In the genomic region with DNA sequence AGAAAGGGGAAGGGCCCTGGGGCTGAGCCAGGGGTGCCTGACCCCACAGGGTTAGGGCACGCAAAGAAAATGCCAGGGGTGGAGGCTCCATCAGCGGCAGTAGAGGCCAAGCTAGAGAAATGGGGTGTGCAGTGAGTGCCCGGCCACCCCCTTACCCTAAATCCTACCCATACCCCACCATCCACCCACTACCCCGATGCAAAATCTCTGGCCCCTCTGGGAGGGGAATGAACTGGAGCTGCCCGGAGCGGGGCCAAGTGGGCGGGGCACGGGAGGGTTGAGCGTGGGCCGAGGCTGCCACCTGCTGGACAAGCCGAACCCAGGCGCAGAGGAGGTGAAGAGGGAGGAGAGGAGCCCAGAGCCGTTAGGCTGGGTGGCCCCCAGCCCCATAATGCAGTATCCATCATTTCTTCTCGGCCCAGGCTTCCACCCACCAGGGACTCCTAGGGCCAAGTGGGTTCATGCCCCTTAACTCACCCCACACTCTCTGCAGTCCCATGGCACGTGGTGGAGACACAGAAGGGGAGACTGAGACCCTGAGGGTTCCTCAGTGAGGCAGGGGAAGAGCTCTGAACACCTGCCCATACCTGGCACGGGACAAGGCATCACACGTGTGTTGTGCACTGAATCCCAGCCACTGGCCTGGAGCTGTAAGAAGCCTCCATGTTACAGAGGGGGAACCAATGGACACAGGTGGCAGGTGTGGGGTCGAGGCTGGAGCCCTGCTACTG, we compare ENCODE assay signal across 9 cellular contexts. TPM values are rescaled to one million over a fixed set of nuclear protein-coding genes. Genes with fewer than 3 reads are reported as not detected.
DNase-seq lines count a peak whose midpoint lies in the region; ATAC-seq, FAIRE-seq and TF ChIP-seq lines count a peak whose summit lies in the region.
"Had no signal": no experiment of that assay in that cellular context is flagged by ENCODE, and none has a peak within 500 bp of the region (broad histone marks: within the 10 kb centered on the region; RNA-seq: fewer than 3 reads in every experiment).

No MANE protein-coding gene starts in this region.

- H3K36me3 ChIP-seq in KMS-11 (ENCODE audit: insufficient read depth), result no peaks in the 10 kb centered on the region
- H3K36me3 ChIP-seq in SU-DHL-6 (ENCODE audit: low read length), result no peaks in the 10 kb centered on the region
- no peaks in the 10 kb centered on the region for H3K36me3 ChIP-seq in prostate gland
- no peaks in the 10 kb centered on the region for H3K36me3 ChIP-seq in aorta (ENCODE audit: control insufficient read depth in 1 of 2, insufficient read depth in 2 of 2, low read length in 1 of 2)

- no peaks in the 10 kb centered on the region for H3K4me1 Mint-ChIP-seq in activated naive CD8-positive, alpha-beta T cell treated with anti-CD3 and anti-CD28 coated beads for 36 hours

- H3K4me1 ChIP-seq in KMS-11 (ENCODE audit: low read depth, poor library complexity, severe bottlenecking) (no peaks in the 10 kb centered on the region), prostate gland (replicated peaks) (no peaks in the 10 kb centered on the region), aorta (ENCODE audit: control insufficient read depth in 1 of 2, insufficient read depth in 2 of 2, low read length in 2 of 2) (no peaks in the 10 kb centered on the region)

- H3F3A ChIP-seq in SU-DHL-6 (ENCODE audit: insufficient read depth), result no peaks in the 10 kb centered on the region

- intact Hi-C loops in Right ventricle myocardium superior (cut with DNase I), result loop anchor here (2.0 kb wide), 1 partner anchor 221 kb away; no protein-coding TSS in a partner anchor
- intact Hi-C loops in prostate gland (cut with DNase I), result loop anchor here (1.0 to 10.0 kb wide), 3 partner anchors 113 to 537 kb away; no protein-coding TSS in a partner anchor
- intact Hi-C loops in aorta (cut with DNase I), result loop anchor here (1.0 to 10.0 kb wide), 4 partner anchors 115 to 537 kb away; no protein-coding TSS in a partner anchor

- H3K36me3 Mint-ChIP-seq in activated naive CD8-positive, alpha-beta T cell treated with anti-CD3 and anti-CD28 coated beads for 36 hours, result no peaks in the 10 kb centered on the region

- H3K9ac ChIP-seq in KMS-11, result no peak overlapping the region
- H3K9ac ChIP-seq in SU-DHL-6 (ENCODE audit: low read length), result no peak overlapping the region

- H2AFZ ChIP-seq in KMS-11 (ENCODE audit: low read depth) (no peak overlapping the region), SU-DHL-6 (ENCODE audit: low read depth, low read length, severe bottlenecking) (no peak overlapping the region)

- no peak for TF ChIP-seq POLR2A in prostate gland (IDR thresholded peaks at IDR 0.05)

- no peak overlapping the region for H3K27ac Mint-ChIP-seq in activated naive CD8-positive, alpha-beta T cell treated with anti-CD3 and anti-CD28 coated beads for 36 hours

- TF ChIP-seq CTCF in D721Med (IDR thresholded peaks at IDR 0.05; ENCODE audit: insufficient read depth, missing control alignments) (peak; percentile 86), KMS-11 (conservative IDR thresholded peaks at IDR 0.05; ENCODE audit: low read depth, low read length) (peak; percentile 78), SU-DHL-6 (IDR thresholded peaks at IDR 0.05; ENCODE audit: insufficient read depth, low read length, poor library complexity, severe bottlenecking) (peak; percentile 68), prostate gland (IDR thresholded peaks at IDR 0.05) (peak; percentile 78 to 97 (median 94))

- peak; percentile 84 for ATAC-seq in Right ventricle myocardium superior (ENCODE audit: poor library complexity)
- peak; percentile 89 for ATAC-seq in aorta (ENCODE audit: low FRiP score)

- H3K4me3 Mint-ChIP-seq in activated naive CD8-positive, alpha-beta T cell treated with anti-CD3 and anti-CD28 coated beads for 36 hours, result no peak overlapping the region

- H3K9me3 ChIP-seq in SU-DHL-6 (ENCODE audit: insufficient read depth, low read length) (no peaks in the 10 kb centered on the region), prostate gland (no peaks in the 10 kb centered on the region), aorta (ENCODE audit: control insufficient read depth, low read length) (no peaks in the 10 kb centered on the region)

- H3K4me3 ChIP-seq in KMS-11 (IDR thresholded peaks at IDR 0.05; ENCODE audit: insufficient read depth, low read depth, low read length) (no peak overlapping the region), SU-DHL-6 (ENCODE audit: insufficient read depth, low read length, poor library complexity, severe bottlenecking) (no peak overlapping the region), prostate gland (no peak overlapping the region), aorta (ENCODE audit: low read length in 2 of 2) (no peak overlapping the region)

- no peaks in the 10 kb centered on the region for H3K9me3 Mint-ChIP-seq in activated naive CD8-positive, alpha-beta T cell treated with anti-CD3 and anti-CD28 coated beads for 36 hours

- peaks cover 38% of the 10 kb centered on the region for H3K27me3 ChIP-seq in KMS-11 (ENCODE audit: insufficient read depth, low read depth)
- no peaks in the 10 kb centered on the region for H3K27me3 ChIP-seq in SU-DHL-6 (ENCODE audit: low read length)
- no peaks in the 10 kb centered on the region for H3K27me3 ChIP-seq in prostate gland (replicated peaks; ENCODE audit: insufficient read depth)
- no peaks in the 10 kb centered on the region for H3K27me3 ChIP-seq in aorta (ENCODE audit: control insufficient read depth in 1 of 2, insufficient read depth in 2 of 2, low read length in 1 of 2)

- H4K20me1 ChIP-seq in KMS-11 (ENCODE audit: insufficient read depth) (no peaks in the 10 kb centered on the region), SU-DHL-6 (ENCODE audit: low read depth, low read length) (no peaks in the 10 kb centered on the region)

- H3K27me3 Mint-ChIP-seq in activated naive CD8-positive, alpha-beta T cell treated with anti-CD3 and anti-CD28 coated beads for 36 hours, result peaks cover 35% of the 10 kb centered on the region

- no peak overlapping the region for H3K4me2 ChIP-seq in KMS-11
- H3K4me2 ChIP-seq in SU-DHL-6 (ENCODE audit: low read depth, low read length, poor library complexity, severe bottlenecking), result no peak overlapping the region

- no peaks in the 10 kb centered on the region for H3K9me2 ChIP-seq in SU-DHL-6 (replicated peaks; ENCODE audit: insufficient read depth, low read length)

- peak; percentile 50 for DNase-seq in D721Med (ENCODE audit: insufficient read length, low spot score)
- DNase-seq in activated naive CD8-positive, alpha-beta T cell treated with anti-CD3 and anti-CD28 coated beads for 36 hours, result peak; percentile 67
- peak; percentile 92 for DNase-seq in Right ventricle myocardium superior
- DNase-seq in prostate gland (ENCODE audit: low spot score), result peak; percentile 77
- peak; percentile 89 to 95 for DNase-seq in aorta
- no peak for DNase-seq in cortex of kidney (lab: John Stamatoyannopoulos, UW)

- no peak for FAIRE-seq in D721Med (lab: Jason Lieb, UNC)

- H3K27ac ChIP-seq in KMS-11, result no peak overlapping the region
- H3K27ac ChIP-seq in SU-DHL-6 (ENCODE audit: low read depth, low read length), result no peak overlapping the region
- H3K27ac ChIP-seq in prostate gland, result no peak overlapping the region
- H3K27ac ChIP-seq in aorta (ENCODE audit: low read depth in 1 of 2, low read length in 2 of 2), result no peak overlapping the region

- H3K79me2 ChIP-seq in KMS-11 (ENCODE audit: insufficient read depth, low read depth) (no peaks in the 10 kb centered on the region), SU-DHL-6 (ENCODE audit: insufficient read depth, low read length) (no peaks in the 10 kb centered on the region)

- 10% methylated on average over 18 of the region's 18 CpGs for WGBS in prostate gland
- WGBS in aorta, 2 donors, result 10 to 11% methylated on average over 16 to 18 of the region's 18 CpGs

RNA-seq across cellular contexts. Expression of gene C1QC, which starts 1.4 kb away (rescaled TPM):
- not detected for total RNA-seq in activated naive CD8-positive, alpha-beta T cell treated with anti-CD3 and anti-CD28 coated beads for 36 hours
- total RNA-seq in Right ventricle myocardium superior, result 110 TPM
- 10 to 100 TPM; 54.8 to 76.9 TPM for total RNA-seq in prostate gland
- 100 to 1,000 TPM; 203 to 295 TPM for total RNA-seq in aorta
- 100 to 1,000 TPM in 1 of 2 donors, 10 to 100 TPM in 1; 49.9 to 230 TPM for polyA plus RNA-seq in aorta
- total RNA-seq: T-helper 1 cell treated with Interleukin-12 subunit alpha and Interleukin-12 subunit beta and Interleukin-4 antibody, amounts not matched to agents 30 ng/mL and 1 ng/mL, for 36 hours had no signal

RNA-seq across cellular contexts. Expression of gene C1QA, which starts 5.6 kb away (rescaled TPM):
- not detected for total RNA-seq in activated naive CD8-positive, alpha-beta T cell treated with anti-CD3 and anti-CD28 coated beads for 36 hours
- total RNA-seq in Right ventricle myocardium superior (105 TPM), prostate gland (10 to 100 TPM; 47.6 to 83.7 TPM), aorta (100 to 1,000 TPM; 145 to 249 TPM)
- polyA plus RNA-seq in aorta, result 100 to 1,000 TPM in 1 of 2 donors, 10 to 100 TPM in 1; 65.3 to 396 TPM
- total RNA-seq: T-helper 1 cell treated with Interleukin-12 subunit alpha and Interleukin-12 subunit beta and Interleukin-4 antibody, amounts not matched to agents 30 ng/mL and 1 ng/mL, for 36 hours had no signal

RNA-seq across cellular contexts. Expression of gene C1QB, which starts 11.0 kb away (rescaled TPM):
- not detected for total RNA-seq in activated naive CD8-positive, alpha-beta T cell treated with anti-CD3 and anti-CD28 coated beads for 36 hours
- total RNA-seq in Right ventricle myocardium superior (130 TPM), prostate gland (100 to 1,000 TPM; 106 to 151 TPM), aorta (100 to 1,000 TPM; 225 to 310 TPM)
- 100 to 1,000 TPM in 1 of 2 donors, 10 to 100 TPM in 1; 84.7 to 425 TPM for polyA plus RNA-seq in aorta
- total RNA-seq: T-helper 1 cell treated with Interleukin-12 subunit alpha and Interleukin-12 subunit beta and Interleukin-4 antibody, amounts not matched to agents 30 ng/mL and 1 ng/mL, for 36 hours had no signal

Comparison
In these comparisons a context has a peak if more than half of its experiments do, and no peak if none do; other contexts are left out.
1. RNA of gene C1QC, which starts 1.4 kb away (total RNA-seq): 203 to 295 TPM in aorta, 110 TPM in Right ventricle myocardium superior (single experiment) and 54.8 to 76.9 TPM in prostate gland; not detected in activated naive CD8-positive, alpha-beta T cell treated with anti-CD3 and anti-CD28 coated beads for 36 hours; every median in the first group is over 10 times any median in the second.
2. RNA of gene C1QA, which starts 5.6 kb away (total RNA-seq): 145 to 249 TPM in aorta, 105 TPM in Right ventricle myocardium superior (single experiment) and 47.6 to 83.7 TPM in prostate gland; not detected in activated naive CD8-positive, alpha-beta T cell treated with anti-CD3 and anti-CD28 coated beads for 36 hours; every median in the first group is over 10 times any median in the second.
3. RNA of gene C1QB, which starts 11.0 kb away (total RNA-seq): 225 to 310 TPM in aorta, 106 to 151 TPM in prostate gland and 130 TPM in Right ventricle myocardium superior (single experiment); not detected in activated naive CD8-positive, alpha-beta T cell treated with anti-CD3 and anti-CD28 coated beads for 36 hours; every median in the first group is over 100 times any median in the second.
4. Peak in every context shown above with its lines, with median percentiles within 50 percentile points of each other: CTCF ChIP-seq.